2 cellular contexts compared by ENCODE assay signal in the genomic region with DNA sequence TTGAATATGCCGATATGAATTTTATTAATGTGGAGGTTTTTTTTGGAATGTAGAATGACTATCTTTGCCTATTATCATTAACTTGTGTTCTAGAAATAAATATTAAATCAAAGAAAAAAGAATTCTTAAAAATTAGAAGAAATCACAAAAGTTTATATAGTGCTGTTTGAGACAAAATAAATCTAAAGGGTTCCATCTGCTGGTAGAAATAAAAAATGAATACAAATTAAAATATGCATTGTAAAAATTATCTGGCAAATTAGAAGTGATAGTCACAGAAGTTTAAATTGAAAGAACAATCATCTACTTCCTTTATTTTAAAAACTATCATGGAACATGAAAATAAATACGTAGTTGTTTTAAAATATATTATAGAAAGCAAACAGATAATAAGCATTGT.
TF ChIP-seq lines count a peak whose summit lies in the region.

No MANE protein-coding gene starts in this region.

TF ChIP-seq in liver, 16 proteins besides CTCF, POLR2A, EP300 and RAD21 (continued from another document):
- TF ChIP-seq, protein P1, sequence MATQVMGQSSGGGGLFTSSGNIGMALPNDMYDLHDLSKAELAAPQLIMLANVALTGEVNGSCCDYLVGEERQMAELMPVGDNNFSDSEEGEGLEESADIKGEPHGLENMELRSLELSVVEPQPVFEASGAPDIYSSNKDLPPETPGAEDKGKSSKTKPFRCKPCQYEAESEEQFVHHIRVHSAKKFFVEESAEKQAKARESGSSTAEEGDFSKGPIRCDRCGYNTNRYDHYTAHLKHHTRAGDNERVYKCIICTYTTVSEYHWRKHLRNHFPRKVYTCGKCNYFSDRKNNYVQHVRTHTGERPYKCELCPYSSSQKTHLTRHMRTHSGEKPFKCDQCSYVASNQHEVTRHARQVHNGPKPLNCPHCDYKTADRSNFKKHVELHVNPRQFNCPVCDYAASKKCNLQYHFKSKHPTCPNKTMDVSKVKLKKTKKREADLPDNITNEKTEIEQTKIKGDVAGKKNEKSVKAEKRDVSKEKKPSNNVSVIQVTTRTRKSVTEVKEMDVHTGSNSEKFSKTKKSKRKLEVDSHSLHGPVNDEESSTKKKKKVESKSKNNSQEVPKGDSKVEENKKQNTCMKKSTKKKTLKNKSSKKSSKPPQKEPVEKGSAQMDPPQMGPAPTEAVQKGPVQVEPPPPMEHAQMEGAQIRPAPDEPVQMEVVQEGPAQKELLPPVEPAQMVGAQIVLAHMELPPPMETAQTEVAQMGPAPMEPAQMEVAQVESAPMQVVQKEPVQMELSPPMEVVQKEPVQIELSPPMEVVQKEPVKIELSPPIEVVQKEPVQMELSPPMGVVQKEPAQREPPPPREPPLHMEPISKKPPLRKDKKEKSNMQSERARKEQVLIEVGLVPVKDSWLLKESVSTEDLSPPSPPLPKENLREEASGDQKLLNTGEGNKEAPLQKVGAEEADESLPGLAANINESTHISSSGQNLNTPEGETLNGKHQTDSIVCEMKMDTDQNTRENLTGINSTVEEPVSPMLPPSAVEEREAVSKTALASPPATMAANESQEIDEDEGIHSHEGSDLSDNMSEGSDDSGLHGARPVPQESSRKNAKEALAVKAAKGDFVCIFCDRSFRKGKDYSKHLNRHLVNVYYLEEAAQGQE (IDR thresholded peaks at IDR 0.05): no peak
- TF ChIP-seq, protein P2, sequence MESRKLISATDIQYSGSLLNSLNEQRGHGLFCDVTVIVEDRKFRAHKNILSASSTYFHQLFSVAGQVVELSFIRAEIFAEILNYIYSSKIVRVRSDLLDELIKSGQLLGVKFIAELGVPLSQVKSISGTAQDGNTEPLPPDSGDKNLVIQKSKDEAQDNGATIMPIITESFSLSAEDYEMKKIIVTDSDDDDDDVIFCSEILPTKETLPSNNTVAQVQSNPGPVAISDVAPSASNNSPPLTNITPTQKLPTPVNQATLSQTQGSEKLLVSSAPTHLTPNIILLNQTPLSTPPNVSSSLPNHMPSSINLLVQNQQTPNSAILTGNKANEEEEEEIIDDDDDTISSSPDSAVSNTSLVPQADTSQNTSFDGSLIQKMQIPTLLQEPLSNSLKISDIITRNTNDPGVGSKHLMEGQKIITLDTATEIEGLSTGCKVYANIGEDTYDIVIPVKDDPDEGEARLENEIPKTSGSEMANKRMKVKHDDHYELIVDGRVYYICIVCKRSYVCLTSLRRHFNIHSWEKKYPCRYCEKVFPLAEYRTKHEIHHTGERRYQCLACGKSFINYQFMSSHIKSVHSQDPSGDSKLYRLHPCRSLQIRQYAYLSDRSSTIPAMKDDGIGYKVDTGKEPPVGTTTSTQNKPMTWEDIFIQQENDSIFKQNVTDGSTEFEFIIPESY (IDR thresholded peaks at IDR 0.05): no peak
- no peak for TF ChIP-seq HNF4G (IDR thresholded peaks at IDR 0.05)
- no peak for TF ChIP-seq JUND (IDR thresholded peaks at IDR 0.05)
- TF ChIP-seq YY1 (IDR thresholded peaks at IDR 0.05): no peak
- no peak for TF ChIP-seq SP1 (IDR thresholded peaks at IDR 0.05)
- TF ChIP-seq EGR1 (IDR thresholded peaks at IDR 0.05; ENCODE audit: low read depth in 2 of 2): no peak
- TF ChIP-seq, protein P3, sequence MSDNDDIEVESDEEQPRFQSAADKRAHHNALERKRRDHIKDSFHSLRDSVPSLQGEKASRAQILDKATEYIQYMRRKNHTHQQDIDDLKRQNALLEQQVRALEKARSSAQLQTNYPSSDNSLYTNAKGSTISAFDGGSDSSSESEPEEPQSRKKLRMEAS (IDR thresholded peaks at IDR 0.05): no peak

TF ChIP-seq in HepG2, 621 proteins besides CTCF, POLR2A, EP300 and RAD21 (continued from another document):
- TF ChIP-seq, protein P4, sequence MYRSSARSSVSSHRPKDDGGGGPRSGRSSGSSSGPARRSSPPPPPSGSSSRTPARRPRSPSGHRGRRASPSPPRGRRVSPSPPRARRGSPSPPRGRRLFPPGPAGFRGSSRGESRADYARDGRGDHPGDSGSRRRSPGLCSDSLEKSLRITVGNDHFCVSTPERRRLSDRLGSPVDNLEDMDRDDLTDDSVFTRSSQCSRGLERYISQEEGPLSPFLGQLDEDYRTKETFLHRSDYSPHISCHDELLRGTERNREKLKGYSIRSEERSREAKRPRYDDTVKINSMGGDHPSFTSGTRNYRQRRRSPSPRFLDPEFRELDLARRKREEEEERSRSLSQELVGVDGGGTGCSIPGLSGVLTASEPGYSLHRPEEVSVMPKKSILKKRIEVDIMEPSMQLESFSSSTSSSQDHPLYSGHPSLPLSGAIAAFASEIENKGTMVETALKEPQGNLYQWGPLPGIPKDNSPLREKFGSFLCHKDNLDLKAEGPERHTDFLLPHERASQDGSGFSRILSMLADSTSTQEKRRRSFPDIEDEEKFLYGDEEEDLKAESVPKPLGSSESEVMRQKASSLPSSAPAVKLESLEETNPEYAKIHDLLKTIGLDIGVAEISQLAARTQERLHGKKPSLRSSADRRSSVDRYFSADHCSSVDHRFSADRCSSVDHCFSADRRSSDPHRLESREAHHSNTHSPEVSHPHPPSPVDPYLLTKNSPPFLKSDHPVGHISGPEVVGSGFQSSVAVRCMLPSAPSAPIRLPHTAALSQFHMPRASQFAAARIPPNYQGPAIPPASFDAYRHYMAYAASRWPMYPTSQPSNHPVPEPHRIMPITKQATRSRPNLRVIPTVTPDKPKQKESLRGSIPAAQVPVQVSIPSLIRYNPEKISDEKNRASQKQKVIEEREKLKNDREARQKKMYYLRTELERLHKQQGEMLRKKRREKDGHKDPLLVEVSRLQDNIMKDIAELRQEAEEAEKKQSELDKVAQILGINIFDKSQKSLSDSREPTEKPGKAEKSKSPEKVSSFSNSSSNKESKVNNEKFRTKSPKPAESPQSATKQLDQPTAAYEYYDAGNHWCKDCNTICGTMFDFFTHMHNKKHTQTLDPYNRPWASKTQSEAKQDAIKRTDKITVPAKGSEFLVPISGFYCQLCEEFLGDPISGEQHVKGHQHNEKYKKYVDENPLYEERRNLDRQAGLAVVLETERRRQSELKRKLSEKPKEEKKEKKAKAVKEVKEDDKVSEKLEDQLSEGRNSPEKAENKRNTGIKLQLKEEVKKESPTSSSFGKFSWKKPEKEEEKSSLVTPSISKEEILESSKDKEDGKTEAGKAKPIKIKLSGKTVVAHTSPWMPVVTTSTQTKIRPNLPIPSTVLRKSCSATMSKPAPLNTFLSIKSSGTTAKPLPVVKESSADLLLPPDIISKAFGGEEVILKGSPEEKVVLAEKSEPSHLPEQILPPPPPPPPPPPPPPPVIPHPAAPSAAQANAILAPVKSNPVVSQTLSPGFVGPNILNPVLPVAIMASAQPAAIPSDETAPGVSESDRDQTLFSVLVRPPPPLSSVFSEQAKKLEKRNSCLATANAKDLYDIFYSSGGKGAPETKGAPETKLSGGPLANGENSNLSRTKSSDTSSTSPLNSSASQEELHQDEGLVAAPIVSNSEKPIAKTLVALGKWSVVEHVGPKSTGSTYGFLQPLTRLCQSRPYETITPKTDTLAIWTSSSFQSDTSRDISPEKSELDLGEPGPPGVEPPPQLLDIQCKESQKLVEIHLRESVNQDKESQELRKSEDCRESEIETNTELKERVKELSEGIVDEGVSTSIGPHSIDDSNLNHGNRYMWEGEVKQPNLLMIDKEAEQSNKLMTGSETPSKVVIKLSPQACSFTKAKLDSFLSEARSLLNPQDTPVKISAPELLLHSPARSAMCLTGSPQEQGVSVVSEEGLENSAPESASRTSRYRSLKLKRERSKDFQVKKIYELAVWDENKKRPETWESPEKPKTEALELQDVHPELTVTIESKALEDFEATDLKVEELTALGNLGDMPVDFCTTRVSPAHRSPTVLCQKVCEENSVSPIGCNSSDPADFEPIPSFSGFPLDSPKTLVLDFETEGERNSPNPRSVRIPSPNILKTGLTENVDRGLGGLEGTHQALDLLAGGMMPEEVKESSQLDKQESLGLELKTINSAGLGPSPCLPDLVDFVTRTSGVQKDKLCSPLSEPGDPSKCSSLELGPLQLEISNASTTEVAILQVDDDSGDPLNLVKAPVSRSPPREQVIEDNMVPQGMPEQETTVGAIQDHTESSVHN (CRISPR knock-in tag; IDR thresholded peaks at IDR 0.05): no peak
- TF ChIP-seq ZNF816 (CRISPR knock-in tag; IDR thresholded peaks at IDR 0.05; ENCODE audit: borderline replicate concordance): no peak
- TF ChIP-seq AKAP8 (CRISPR knock-in tag; IDR thresholded peaks at IDR 0.05): no peak
- no peak for TF ChIP-seq ZNF777 (CRISPR knock-in tag; IDR thresholded peaks at IDR 0.05)
- TF ChIP-seq NFRKB (IDR thresholded peaks at IDR 0.05): no peak
- TF ChIP-seq EHMT2 (IDR thresholded peaks at IDR 0.05; ENCODE audit: borderline replicate concordance, low read depth, low read length): no peak
- TF ChIP-seq KAT8 (CRISPR knock-in tag; IDR thresholded peaks at IDR 0.05): no peak
- TF ChIP-seq, protein P5, sequence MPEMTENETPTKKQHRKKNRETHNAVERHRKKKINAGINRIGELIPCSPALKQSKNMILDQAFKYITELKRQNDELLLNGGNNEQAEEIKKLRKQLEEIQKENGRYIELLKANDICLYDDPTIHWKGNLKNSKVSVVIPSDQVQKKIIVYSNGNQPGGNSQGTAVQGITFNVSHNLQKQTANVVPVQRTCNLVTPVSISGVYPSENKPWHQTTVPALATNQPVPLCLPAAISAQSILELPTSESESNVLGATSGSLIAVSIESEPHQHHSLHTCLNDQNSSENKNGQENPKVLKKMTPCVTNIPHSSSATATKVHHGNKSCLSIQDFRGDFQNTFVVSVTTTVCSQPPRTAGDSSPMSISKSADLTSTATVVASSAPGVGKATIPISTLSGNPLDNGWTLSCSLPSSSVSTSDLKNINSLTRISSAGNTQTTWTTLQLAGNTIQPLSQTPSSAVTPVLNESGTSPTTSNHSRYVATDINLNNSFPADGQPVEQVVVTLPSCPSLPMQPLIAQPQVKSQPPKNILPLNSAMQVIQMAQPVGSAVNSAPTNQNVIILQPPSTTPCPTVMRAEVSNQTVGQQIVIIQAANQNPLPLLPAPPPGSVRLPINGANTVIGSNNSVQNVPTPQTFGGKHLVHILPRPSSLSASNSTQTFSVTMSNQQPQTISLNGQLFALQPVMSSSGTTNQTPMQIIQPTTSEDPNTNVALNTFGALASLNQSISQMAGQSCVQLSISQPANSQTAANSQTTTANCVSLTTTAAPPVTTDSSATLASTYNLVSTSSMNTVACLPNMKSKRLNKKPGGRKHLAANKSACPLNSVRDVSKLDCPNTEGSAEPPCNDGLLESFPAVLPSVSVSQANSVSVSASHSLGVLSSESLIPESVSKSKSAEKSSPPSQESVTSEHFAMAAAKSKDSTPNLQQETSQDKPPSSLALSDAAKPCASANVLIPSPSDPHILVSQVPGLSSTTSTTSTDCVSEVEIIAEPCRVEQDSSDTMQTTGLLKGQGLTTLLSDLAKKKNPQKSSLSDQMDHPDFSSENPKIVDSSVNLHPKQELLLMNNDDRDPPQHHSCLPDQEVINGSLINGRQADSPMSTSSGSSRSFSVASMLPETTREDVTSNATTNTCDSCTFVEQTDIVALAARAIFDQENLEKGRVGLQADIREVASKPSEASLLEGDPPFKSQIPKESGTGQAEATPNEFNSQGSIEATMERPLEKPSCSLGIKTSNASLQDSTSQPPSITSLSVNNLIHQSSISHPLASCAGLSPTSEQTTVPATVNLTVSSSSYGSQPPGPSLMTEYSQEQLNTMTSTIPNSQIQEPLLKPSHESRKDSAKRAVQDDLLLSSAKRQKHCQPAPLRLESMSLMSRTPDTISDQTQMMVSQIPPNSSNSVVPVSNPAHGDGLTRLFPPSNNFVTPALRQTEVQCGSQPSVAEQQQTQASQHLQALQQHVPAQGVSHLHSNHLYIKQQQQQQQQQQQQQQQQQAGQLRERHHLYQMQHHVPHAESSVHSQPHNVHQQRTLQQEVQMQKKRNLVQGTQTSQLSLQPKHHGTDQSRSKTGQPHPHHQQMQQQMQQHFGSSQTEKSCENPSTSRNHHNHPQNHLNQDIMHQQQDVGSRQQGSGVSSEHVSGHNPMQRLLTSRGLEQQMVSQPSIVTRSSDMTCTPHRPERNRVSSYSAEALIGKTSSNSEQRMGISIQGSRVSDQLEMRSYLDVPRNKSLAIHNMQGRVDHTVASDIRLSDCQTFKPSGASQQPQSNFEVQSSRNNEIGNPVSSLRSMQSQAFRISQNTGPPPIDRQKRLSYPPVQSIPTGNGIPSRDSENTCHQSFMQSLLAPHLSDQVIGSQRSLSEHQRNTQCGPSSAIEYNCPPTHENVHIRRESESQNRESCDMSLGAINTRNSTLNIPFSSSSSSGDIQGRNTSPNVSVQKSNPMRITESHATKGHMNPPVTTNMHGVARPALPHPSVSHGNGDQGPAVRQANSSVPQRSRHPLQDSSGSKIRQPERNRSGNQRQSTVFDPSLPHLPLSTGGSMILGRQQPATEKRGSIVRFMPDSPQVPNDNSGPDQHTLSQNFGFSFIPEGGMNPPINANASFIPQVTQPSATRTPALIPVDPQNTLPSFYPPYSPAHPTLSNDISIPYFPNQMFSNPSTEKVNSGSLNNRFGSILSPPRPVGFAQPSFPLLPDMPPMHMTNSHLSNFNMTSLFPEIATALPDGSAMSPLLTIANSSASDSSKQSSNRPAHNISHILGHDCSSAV (CRISPR knock-in tag; IDR thresholded peaks at IDR 0.05; ENCODE audit: borderline replicate concordance): no peak
- TF ChIP-seq ZFY (CRISPR knock-in tag; IDR thresholded peaks at IDR 0.05): no peak
- no peak for TF ChIP-seq JUN (CRISPR knock-in tag; IDR thresholded peaks at IDR 0.05)
- no peak for TF ChIP-seq PHF20 (CRISPR knock-in tag; IDR thresholded peaks at IDR 0.05)
- TF ChIP-seq CBX5 (CRISPR knock-in tag; IDR thresholded peaks at IDR 0.05; ENCODE audit: borderline replicate concordance): no peak
- TF ChIP-seq ATM (IDR thresholded peaks at IDR 0.05; ENCODE audit: borderline replicate concordance): no peak
- TF ChIP-seq U2AF1 (optimal IDR thresholded peaks at IDR 0.05; ENCODE audit: low read depth, low read length): no peak
- TF ChIP-seq SOX13 (IDR thresholded peaks at IDR 0.05): no peak
- TF ChIP-seq SOX13 (CRISPR knock-in tag; conservative IDR thresholded peaks at IDR 0.05 in 1 of 2, IDR thresholded peaks at IDR 0.05 in 1 of 2): no peak
- TF ChIP-seq ZNF556 (CRISPR knock-in tag; IDR thresholded peaks at IDR 0.05; ENCODE audit: borderline replicate concordance): no peak
- TF ChIP-seq, protein P6, sequence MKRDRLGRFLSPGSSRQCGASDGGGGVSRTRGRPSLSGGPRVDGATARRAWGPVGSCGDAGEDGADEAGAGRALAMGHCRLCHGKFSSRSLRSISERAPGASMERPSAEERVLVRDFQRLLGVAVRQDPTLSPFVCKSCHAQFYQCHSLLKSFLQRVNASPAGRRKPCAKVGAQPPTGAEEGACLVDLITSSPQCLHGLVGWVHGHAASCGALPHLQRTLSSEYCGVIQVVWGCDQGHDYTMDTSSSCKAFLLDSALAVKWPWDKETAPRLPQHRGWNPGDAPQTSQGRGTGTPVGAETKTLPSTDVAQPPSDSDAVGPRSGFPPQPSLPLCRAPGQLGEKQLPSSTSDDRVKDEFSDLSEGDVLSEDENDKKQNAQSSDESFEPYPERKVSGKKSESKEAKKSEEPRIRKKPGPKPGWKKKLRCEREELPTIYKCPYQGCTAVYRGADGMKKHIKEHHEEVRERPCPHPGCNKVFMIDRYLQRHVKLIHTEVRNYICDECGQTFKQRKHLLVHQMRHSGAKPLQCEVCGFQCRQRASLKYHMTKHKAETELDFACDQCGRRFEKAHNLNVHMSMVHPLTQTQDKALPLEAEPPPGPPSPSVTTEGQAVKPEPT (CRISPR knock-in tag; IDR thresholded peaks at IDR 0.05; ENCODE audit: low read depth): no peak
- TF ChIP-seq ZNF484 (CRISPR knock-in tag; IDR thresholded peaks at IDR 0.05; ENCODE audit: borderline replicate concordance, low read depth): no peak
